In genomic region chrX:5100004-5100403, GRCh38 we compare ENCODE assay signal across 25 cellular contexts.
"Had no signal": no experiment of that assay in that cellular context is flagged by ENCODE, and none has a peak within 500 bp of the region (broad histone marks: within the 10 kb centered on the region; RNA-seq: fewer than 3 reads in every experiment).

No MANE protein-coding gene starts in this region.

- H3K4me1 Mint-ChIP-seq: endodermal cell had no signal

- H3K27ac ChIP-seq: colonic mucosa, coronary artery, dorsolateral prefrontal cortex, epithelial cell of prostate, esophagus muscularis mucosa, esophagus squamous epithelium, foreskin keratinocyte, gastrocnemius medialis, gastroesophageal sphincter, heart left ventricle, heart right ventricle had no signal

- H3K4me3 ChIP-seq: colonic mucosa, coronary artery, dorsolateral prefrontal cortex, esophagus muscularis mucosa, esophagus squamous epithelium, gastrocnemius medialis, gastroesophageal sphincter, heart left ventricle, heart right ventricle had no signal

- ATAC-seq: effector memory CD8-positive, alpha-beta T cell; esophagus mucosa; foreskin keratinocyte; gastrocnemius medialis; gastroesophageal sphincter; heart left ventricle; heart right ventricle had no signal

- H3K27ac Mint-ChIP-seq: dendritic cell treated with granulocyte-macrophage colony-stimulating factor and Interleukin-4, amounts not matched to agents 40 ng/mL and 50 ng/mL, for 4 days; effector memory CD8-positive, alpha-beta T cell; endodermal cell had no signal

- H3K36me3 ChIP-seq: colonic mucosa, esophagus muscularis mucosa, esophagus squamous epithelium, gastrocnemius medialis, gastroesophageal sphincter, heart left ventricle, heart right ventricle had no signal

- H3K4me3 Mint-ChIP-seq: dendritic cell treated with granulocyte-macrophage colony-stimulating factor and Interleukin-4, amounts not matched to agents 40 ng/mL and 50 ng/mL, for 4 days; effector memory CD8-positive, alpha-beta T cell; endodermal cell had no signal

- DNase-seq: colonic mucosa; cortex of kidney; dermis blood vessel endothelial cell; dorsolateral prefrontal cortex; effector CD4-positive, alpha-beta T cell; effector CD8-positive, alpha-beta T cell; effector memory CD4-positive, alpha-beta T cell; effector memory CD8-positive, alpha-beta T cell; endodermal cell; erythroblast; esophagus squamous epithelium; foreskin fibroblast; foreskin keratinocyte; foreskin melanocyte; gastrocnemius medialis; glutamatergic neuron; head of caudate nucleus; heart left ventricle; heart right ventricle had no signal

- H3K27me3 Mint-ChIP-seq: dendritic cell treated with granulocyte-macrophage colony-stimulating factor and Interleukin-4, amounts not matched to agents 40 ng/mL and 50 ng/mL, for 4 days; effector memory CD8-positive, alpha-beta T cell had no signal

- H3K9me3 ChIP-seq: colonic mucosa, esophagus muscularis mucosa, esophagus squamous epithelium, gastrocnemius medialis, gastroesophageal sphincter, heart left ventricle had no signal

- H3K4me1 ChIP-seq: colonic mucosa, esophagus muscularis mucosa, esophagus squamous epithelium, foreskin keratinocyte, gastrocnemius medialis, gastroesophageal sphincter, heart left ventricle, heart right ventricle had no signal
